Comparison of ENCODE assay signal across 2 cellular contexts in genomic region chr7:100496509-100496908, GRCh38.
A peak's percentile ranks its signal among the peaks of the same experiment; 100 is the strongest.
TF ChIP-seq lines count a peak whose summit lies in the region.

No MANE protein-coding gene starts in this region.

TF ChIP-seq in HepG2, 621 proteins besides CTCF, POLR2A, EP300 and RAD21:
- TF ChIP-seq ZNF121 (CRISPR knock-in tag; IDR thresholded peaks at IDR 0.05) (peak; percentile 85), ZNF687 (CRISPR knock-in tag; IDR thresholded peaks at IDR 0.05) (no peak), SIX4 (CRISPR knock-in tag; IDR thresholded peaks at IDR 0.05) (no peak), CENPBD1 (CRISPR knock-in tag; IDR thresholded peaks at IDR 0.05; ENCODE audit: borderline replicate concordance, low read depth) (no peak), ZNF770 (CRISPR knock-in tag; IDR thresholded peaks at IDR 0.05) (peak; percentile 74), MTA3 (CRISPR knock-in tag; IDR thresholded peaks at IDR 0.05) (no peak), ZFP1 (CRISPR knock-in tag; IDR thresholded peaks at IDR 0.05) (no peak), ZBTB43 (CRISPR knock-in tag; conservative IDR thresholded peaks at IDR 0.05) (no peak), NR2F6 (IDR thresholded peaks at IDR 0.05) (no peak), NR2F6 (CRISPR knock-in tag; IDR thresholded peaks at IDR 0.05) (0 out of 2 replicates have a peak, but pooled peaks have one; percentile 19), EED (CRISPR knock-in tag; IDR thresholded peaks at IDR 0.05) (no peak), ZBTB42 (CRISPR knock-in tag; IDR thresholded peaks at IDR 0.05) (no peak), ZNF3 (CRISPR knock-in tag; IDR thresholded peaks at IDR 0.05) (no peak), ZNF20 (CRISPR knock-in tag; IDR thresholded peaks at IDR 0.05) (no peak), ZNF546 (CRISPR knock-in tag; conservative IDR thresholded peaks at IDR 0.05) (no peak)

TF ChIP-seq in K562, 482 proteins besides CTCF, POLR2A, EP300 and RAD21:
- TF ChIP-seq ZNF121 (CRISPR knock-in tag; conservative IDR thresholded peaks at IDR 0.05) (peak; percentile 29), MAX (CRISPR knock-in tag; IDR thresholded peaks at IDR 0.05) (no peak)
TF ChIP-seq in K562: peak in this region for 1.
